28 cellular contexts compared by ENCODE assay signal in genomic region chr1:5513179-5513578, GRCh38.
"Had no signal": no experiment of that assay in that cellular context is flagged by ENCODE, and none has a peak within 500 bp of the region (broad histone marks: within the 10 kb centered on the region; RNA-seq: fewer than 3 reads in every experiment).

No MANE protein-coding gene starts in this region.

- DNase-seq: activated CD4-positive, alpha-beta memory T cell treated with anti-CD3 and anti-CD28 coated beads, Interleukin-2, amount 10 ng/mL, durations not matched to agents 7 days and 5 days; activated CD4-positive, alpha-beta T cell treated with anti-CD3 and anti-CD28 coated beads for 1 hour; activated CD4-positive, alpha-beta T cell treated with anti-CD3 and anti-CD28 coated beads for 36 hours; activated CD4-positive, alpha-beta T cell treated with anti-CD3 and anti-CD28 coated beads for 48 hours; activated CD4-positive, alpha-beta T cell treated with anti-CD3 and anti-CD28 coated beads, Interleukin-2, amount 10 ng/mL, durations not matched to agents 7 days and 5 days; activated CD4-positive, alpha-beta T cell treated with anti-CD3 and anti-CD28 coated beads, Interleukin-2, amount 50 U/mL, for 48 hours; activated CD4-positive, CD25-positive, alpha-beta regulatory T cell; activated CD8-positive, alpha-beta memory T cell treated with anti-CD3 and anti-CD28 coated beads for 24 hours; activated CD8-positive, alpha-beta memory T cell treated with anti-CD3 and anti-CD28 coated beads, Interleukin-2, amount 10 ng/mL, durations not matched to agents 7 days and 5 days; activated CD8-positive, alpha-beta memory T cell treated with anti-CD3 and anti-CD28 coated beads, Interleukin-2, amount 50 U/mL, for 48 hours; activated CD8-positive, alpha-beta T cell treated with anti-CD3 and anti-CD28 coated beads, Interleukin-2, amount 10 ng/mL, durations not matched to agents 7 days and 5 days; activated gamma-delta T cell; activated naive CD4-positive, alpha-beta T cell treated with anti-CD3 and anti-CD28 coated beads, Interleukin-2, amount 10 ng/mL, durations not matched to agents 7 days and 5 days; activated naive CD4-positive, alpha-beta T cell treated with Interleukin-2 at 50 U/mL for 16 hours; activated naive CD8-positive, alpha-beta T cell treated with anti-CD3 and anti-CD28 coated beads, Interleukin-2, amount 10 ng/mL, durations not matched to agents 7 days and 5 days; activated naive CD8-positive, alpha-beta T cell treated with anti-CD3 and anti-CD28 coated beads, Interleukin-2, amount 50 U/mL, for 24 hours; activated T-cell treated with anti-CD3 and anti-CD28 coated beads, Interleukin-2, amount 50 U/mL, for 24 hours; activated T-cell treated with anti-CD3 and anti-CD28 coated beads, Interleukin-2, amount 50 U/mL, for 48 hours; amygdala; caudate nucleus; cerebellar nuclear complex; T-helper 1 cell; T-helper 2 cell; T-helper 9 cell; WERI-Rb-1 had no signal

- FAIRE-seq: TTC549 had no signal

- H3K27ac ChIP-seq: ascending aorta, cardiac muscle cell, WERI-Rb-1 had no signal

- H3K27me3 ChIP-seq: ascending aorta had no signal

- H3K36me3 ChIP-seq: ascending aorta, cardiac muscle cell, WERI-Rb-1 had no signal

- H3K4me3 ChIP-seq: ascending aorta, cardiac muscle cell had no signal

- H3K4me1 ChIP-seq: ascending aorta had no signal

- H3K9me3 ChIP-seq: ascending aorta had no signal
